8 cellular contexts compared by ENCODE assay signal in the genomic region with DNA sequence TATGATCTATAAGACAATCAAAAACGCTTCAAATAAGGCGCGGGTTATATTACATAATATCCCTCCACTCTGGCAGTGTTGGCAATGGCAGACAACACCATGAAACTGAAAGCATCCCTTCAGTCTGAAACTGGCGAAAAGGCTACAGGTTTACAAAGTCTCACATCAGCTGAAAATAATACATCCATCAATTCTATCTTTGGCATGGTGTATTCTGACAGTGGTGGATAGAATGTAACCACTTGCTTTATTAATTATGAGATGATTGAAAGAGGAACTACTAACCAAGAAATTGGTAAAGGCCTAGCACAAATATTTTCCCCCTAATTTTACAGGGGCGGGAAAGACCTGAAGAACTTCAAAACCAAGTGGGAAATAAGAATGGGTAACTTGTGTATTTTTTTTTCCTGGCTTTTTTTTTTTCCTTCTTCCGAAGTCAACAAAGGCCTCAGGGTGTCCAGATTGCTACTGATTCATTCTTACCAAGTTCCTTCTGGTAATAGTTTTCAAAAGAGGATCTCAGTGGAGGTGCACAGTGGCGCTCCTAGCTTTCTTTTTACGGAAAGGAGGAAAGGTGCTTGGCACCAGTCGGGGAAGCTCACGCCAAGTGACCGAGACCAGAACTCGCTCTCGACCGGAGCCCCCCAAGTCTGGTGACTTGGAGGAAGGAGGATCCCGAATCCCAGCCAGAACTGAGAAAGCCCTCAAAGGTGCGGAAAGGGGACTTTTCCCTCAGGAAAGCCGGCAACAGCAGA. TPM values are rescaled to one million over a fixed set of nuclear protein-coding genes. Genes with fewer than 3 reads are reported as not detected.
DNase-seq lines count a peak whose midpoint lies in the region; ATAC-seq and TF ChIP-seq lines count a peak whose summit lies in the region.

No MANE protein-coding gene starts in this region.

- peak; percentile 27 for ATAC-seq in HG02885 (IDR thresholded peaks at IDR 0.05; ENCODE audit: poor library complexity, unreplicated experiment)
- peak; percentile 35 for ATAC-seq in PC-3

- H3K27ac ChIP-seq in 22Rv1 = peak overlapping the region; percentile 77
- peak overlapping the region; percentile 78 for H3K27ac ChIP-seq in PC-3 (ENCODE audit: low read length)
- peak overlapping the region; percentile 74 for H3K27ac ChIP-seq in mesodermal cell (ENCODE audit: low read depth, low read length, severe bottlenecking)

- H3K36me3 ChIP-seq in PC-3 (ENCODE audit: low read depth, low read length) (peaks cover 10% of the 10 kb centered on the region), mesodermal cell (ENCODE audit: control insufficient read depth, insufficient read depth, low read length) (peaks cover 1% of the 10 kb centered on the region)

- peak overlapping the region; percentile 88 for H3K4me2 ChIP-seq in PC-3 (ENCODE audit: low read length)

- peaks cover 85% of the 10 kb centered on the region for H3K79me2 ChIP-seq in PC-3 (ENCODE audit: low read length)

- WGBS in mesodermal cell (ENCODE audit: insufficient coverage in 2 of 2), 2 experiments = 0% methylated on average over 8 to 10 of the region's 17 CpGs

- peaks cover 39% of the 10 kb centered on the region for H3K4me1 Mint-ChIP-seq in dendritic cell treated with granulocyte-macrophage colony-stimulating factor and Interleukin-4, amounts not matched to agents 40 ng/mL and 50 ng/mL, for 4 days (ENCODE audit: low read depth)

- BruUV-seq in PC-3 (replicated peaks; lab: Mats Ljungman, UMichigan) = TSS peak; percentile 56

- H3K9me3 ChIP-seq in PC-3 (ENCODE audit: low read length) = no peaks in the 10 kb centered on the region
- no peaks in the 10 kb centered on the region for H3K9me3 ChIP-seq in mesodermal cell (ENCODE audit: control insufficient read depth, low read length)

- H3F3A ChIP-seq in PC-3 (ENCODE audit: low read length, unreplicated experiment) = no peaks in the 10 kb centered on the region

- H3K9me2 ChIP-seq in PC-3 (replicated peaks; ENCODE audit: low read length) = no peaks in the 10 kb centered on the region

- POLR2A ChIA-PET in PC-3 (lab: Charles Lee; ENCODE audit: unreplicated experiment) = interaction anchor here (0.5 kb wide), 1 partner anchor 29 kb away, joined by 9 read pairs; no protein-coding TSS in a partner anchor

- peak overlapping the region; percentile 93 for H3K27ac Mint-ChIP-seq in dendritic cell treated with granulocyte-macrophage colony-stimulating factor and Interleukin-4, amounts not matched to agents 40 ng/mL and 50 ng/mL, for 4 days

- intact Hi-C loops in PC-3 (cut with micrococcal nuclease) = loop anchor here (1.0 to 5.0 kb wide), 2 partner anchors 155 to 172 kb away; partner anchors contain the start of gene CENPC
- intact Hi-C loops in dendritic cell treated with granulocyte-macrophage colony-stimulating factor and Interleukin-4, amounts not matched to agents 40 ng/mL and 50 ng/mL, for 4 days (cut with micrococcal nuclease) = loop anchor here (2.0 kb wide), 1 partner anchor 155 kb away; the partner anchor contains the start of gene CENPC

- peak overlapping the region; percentile 100 for H3K4me3 ChIP-seq in GM12864 (ENCODE audit: low read depth, low read length)
- peak overlapping the region; percentile 86 for H3K4me3 ChIP-seq in PC-3 (ENCODE audit: low read length)
- peak overlapping the region; percentile 80 for H3K4me3 ChIP-seq in mesodermal cell (ENCODE audit: extremely low read depth, insufficient read depth, low read length, poor library complexity, severe bottlenecking)

- no peaks in the 10 kb centered on the region for H3K27me3 Mint-ChIP-seq in dendritic cell treated with granulocyte-macrophage colony-stimulating factor and Interleukin-4, amounts not matched to agents 40 ng/mL and 50 ng/mL, for 4 days

- peaks cover 5% of the 10 kb centered on the region for H3K9me3 Mint-ChIP-seq in dendritic cell treated with granulocyte-macrophage colony-stimulating factor and Interleukin-4, amounts not matched to agents 40 ng/mL and 50 ng/mL, for 4 days

- no peaks in the 10 kb centered on the region for H4K20me1 ChIP-seq in PC-3 (ENCODE audit: low read length)

- peak overlapping the region; percentile 92 for H3K4me3 Mint-ChIP-seq in dendritic cell treated with granulocyte-macrophage colony-stimulating factor and Interleukin-4, amounts not matched to agents 40 ng/mL and 50 ng/mL, for 4 days

- CTCF ChIA-PET in PC-3 (lab: Charles Lee) = interaction anchor here (0.5 to 0.7 kb wide), 2 partner anchors 17 to 20 kb away, joined by 3 read pairs; no protein-coding TSS in a partner anchor

- H3K9ac ChIP-seq in PC-3 (ENCODE audit: low read length) = peak overlapping the region; percentile 93

- peak overlapping the region; percentile 80 for H2AFZ ChIP-seq in PC-3 (ENCODE audit: low read length)

- H3K36me3 Mint-ChIP-seq in dendritic cell treated with granulocyte-macrophage colony-stimulating factor and Interleukin-4, amounts not matched to agents 40 ng/mL and 50 ng/mL, for 4 days (ENCODE audit: low read depth) = peaks cover 29% of the 10 kb centered on the region

- TF ChIP-seq CTCF in 22Rv1 (IDR thresholded peaks at IDR 0.05) = no peak
- TF ChIP-seq CTCF in GM12864 (IDR thresholded peaks at IDR 0.05; ENCODE audit: low read depth, low read length, missing control alignments) = no peak
- TF ChIP-seq CTCF in PC-3 (conservative IDR thresholded peaks at IDR 0.05; ENCODE audit: low read depth, low read length) = no peak

- no peaks in the 10 kb centered on the region for H3K27me3 ChIP-seq in PC-3 (ENCODE audit: low read length)

- H3K4me1 ChIP-seq in PC-3 (ENCODE audit: insufficient read depth, low read length) = peaks cover 38% of the 10 kb centered on the region
- peaks cover 4% of the 10 kb centered on the region for H3K4me1 ChIP-seq in mesodermal cell (ENCODE audit: control insufficient read depth, insufficient read depth, low read length, poor library complexity, severe bottlenecking)

- DNase-seq in GM12864 (ENCODE audit: low read depth) (peak; percentile 18), PC-3 (peak; percentile 52), islet precursor cell (no peak), NCI-H446 (lab: John Stamatoyannopoulos, UW) (no peak)

RNA-seq across cellular contexts. Expression of gene UBA6, which starts 0.7 kb away (rescaled TPM):
- total RNA-seq in PC-3 (2014; rRNA removed) = 94.6 and 107 TPM in 2 replicates
- polyA plus RNA-seq in mesodermal cell (2013, experiment 1 of 2) = 57.0 TPM
- polyA plus RNA-seq in mesodermal cell (2013, experiment 2 of 2) = 55.5 TPM

RNA-seq across cellular contexts. Expression of gene GNRHR, which starts 53.9 kb away (rescaled TPM):
- not detected in 2 replicates for total RNA-seq in PC-3 (2014; rRNA removed)
- polyA plus RNA-seq in mesodermal cell (2013, experiment 1 of 2) = not detected
- polyA plus RNA-seq in mesodermal cell (2013, experiment 2 of 2) = not detected

Comparison
In these comparisons a context has a peak if more than half of its experiments do, and no peak if none do; other contexts are left out.
1. DNase-seq: peak in GM12864 (single experiment) and PC-3 (single experiment); none in islet precursor cell (single experiment) and NCI-H446 (0 of 2).
2. Peak in every context shown above with its lines, with median percentiles within 50 percentile points of each other: H3K27ac ChIP-seq and H3K4me3 ChIP-seq.